ENCODE assay signal across 12 cellular contexts in the genomic region with DNA sequence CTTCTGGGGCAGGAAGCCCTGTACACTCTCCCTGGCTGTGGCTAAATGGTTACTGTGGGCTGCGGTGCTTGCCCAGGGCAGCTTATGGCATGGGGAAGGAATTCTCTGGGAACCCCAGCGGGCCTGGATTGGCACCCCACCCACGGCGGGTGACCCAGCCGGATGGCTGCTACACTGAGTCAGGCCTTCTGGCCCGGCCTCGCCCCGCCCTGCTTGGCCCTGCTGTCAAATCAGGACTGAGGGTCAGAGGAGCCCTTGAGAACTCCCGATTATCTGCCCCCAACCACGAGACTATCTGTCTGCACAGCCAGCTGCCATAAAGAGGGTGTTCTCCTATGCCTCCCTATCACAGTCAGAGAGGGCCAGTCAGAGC. TPM values are rescaled to one million over a fixed set of nuclear protein-coding genes. Genes with fewer than 3 reads are reported as not detected.
DNase-seq lines count a peak whose midpoint lies in the region; ATAC-seq, FAIRE-seq and TF ChIP-seq lines count a peak whose summit lies in the region.
"Had no signal": no experiment of that assay in that cellular context is flagged by ENCODE, and none has a peak within 500 bp of the region (broad histone marks: within the 10 kb centered on the region; RNA-seq: fewer than 3 reads in every experiment).

No MANE protein-coding gene starts in this region.

- TF ChIP-seq CTCF in epithelial cell of esophagus (IDR thresholded peaks at IDR 0.05; ENCODE audit: insufficient read depth, low read depth, low read length, missing control alignments) = no peak
- no peak for TF ChIP-seq CTCF in pancreas (IDR thresholded peaks at IDR 0.05)

- no peak for FAIRE-seq in pancreas (lab: Jason Lieb, UNC)

- WGBS in pancreas, 2 donors = 49 to 67% methylated on average over 5 to 10 of the region's 10 CpGs

- intact Hi-C loops in pancreas (cut with DNase I) = no loop called here

- no peaks in the 10 kb centered on the region for H3K9me3 ChIP-seq in pancreas
- H3K9me3 ChIP-seq: prostate gland had no signal

- H3K4me3 ChIP-seq in epithelial cell of esophagus (ENCODE audit: low read length) (no peak overlapping the region), pancreas (no peak overlapping the region)
- H3K4me3 ChIP-seq: prostate gland had no signal

- no peaks in the 10 kb centered on the region for H3K27me3 ChIP-seq in pancreas

- no peaks in the 10 kb centered on the region for H3K36me3 ChIP-seq in pancreas
- H3K36me3 ChIP-seq: prostate gland had no signal

- ATAC-seq in pancreas (peak in 3 of 4 donors; percentile 18 to 41 (median 40)), HG03521 (IDR thresholded peaks at IDR 0.05; ENCODE audit: unreplicated experiment) (no peak)
- ATAC-seq: activated CD4-positive, alpha-beta T cell treated with anti-CD3 and anti-CD28 coated beads for 36 hours had no signal

- DNase-seq in Daoy (ENCODE audit: low read depth) (peak; percentile 93), RPMI7951 (ENCODE audit: low read depth) (peak; percentile 92), epithelial cell of esophagus (ENCODE audit: low read depth) (peak; percentile 79), pancreas (no peak), T-helper 1 cell (no peak), cerebellum (ENCODE audit: low spot score) (no peak)
- DNase-seq in stimulated activated naive CD4-positive, alpha-beta T cell (lab: John Stamatoyannopoulos, UW) = no peak
- DNase-seq: activated CD4-positive, alpha-beta T cell treated with anti-CD3 and anti-CD28 coated beads for 36 hours; CD4-positive, alpha-beta memory T cell; NCI-H2081 had no signal

- H3K27ac ChIP-seq in pancreas = no peak overlapping the region
- H3K27ac ChIP-seq: prostate gland had no signal

- H3K4me1 ChIP-seq in pancreas = no peaks in the 10 kb centered on the region
- H3K4me1 ChIP-seq: prostate gland had no signal

RNA-seq across cellular contexts. Expression of a gene that starts 7.3 kb away (rescaled TPM):
- total RNA-seq in Daoy (2014; rRNA removed; shearing (Covaris generic)) = 10.4 and 12.6 TPM in 2 replicates
- total RNA-seq in RPMI7951 (2014; rRNA removed; shearing (Covaris generic)) = 24.4 and 27.9 TPM in 2 replicates
- 10 to 100 TPM in 5 of 6 donors, 1 to 10 TPM in 1; 9.1 to 20.3 (median 11.4) TPM for total RNA-seq in pancreas
- 10 to 100 TPM; 13.7 to 15.3 TPM for polyA plus RNA-seq in pancreas
- total RNA-seq in cerebellum = 5.2 TPM

RNA-seq across cellular contexts. Expression of a gene that starts 33.7 kb away (rescaled TPM):
- 13.1 and 18.8 TPM in 2 replicates for total RNA-seq in Daoy (2014; rRNA removed; shearing (Covaris generic))
- total RNA-seq in RPMI7951 (2014; rRNA removed; shearing (Covaris generic)) = 26.4 and 34.8 TPM in 2 replicates
- total RNA-seq in pancreas (10 to 100 TPM in 1 of 6 donors, 1 to 10 TPM in 5; 5.6 to 11.2 (median 6.9) TPM), cerebellum (4.8 TPM)
- 1 to 10 TPM; 7.2 to 7.7 TPM for polyA plus RNA-seq in pancreas

Comparison
In these comparisons a context has a peak if more than half of its experiments do, and no peak if none do; other contexts are left out.
1. DNase-seq: peak in Daoy (single experiment), RPMI7951 (single experiment) and epithelial cell of esophagus (single experiment); none in pancreas (0 of 6), T-helper 1 cell (0 of 5), stimulated activated naive CD4-positive, alpha-beta T cell (0 of 6) and cerebellum (single experiment).